Comparison of ENCODE assay signal across 19 cellular contexts in genomic region chr5:171580506-171581265, GRCh38.
DNase-seq lines count a peak whose midpoint lies in the region; ATAC-seq and TF ChIP-seq lines count a peak whose summit lies in the region.
"Had no signal": no experiment of that assay in that cellular context is flagged by ENCODE, and none has a peak within 500 bp of the region (broad histone marks: within the 10 kb centered on the region; RNA-seq: fewer than 3 reads in every experiment).

No MANE protein-coding gene starts in this region.

- DNase-seq in DMS 273 (lab: John Stamatoyannopoulos, UW; ENCODE audit: unreplicated experiment) (peak; percentile 22), DMS 273 treated with DMSO at 0.1 percent for 48 hours (lab: John Stamatoyannopoulos, UW) (no peak), SK-MEL-5 (ENCODE audit: low read depth, low spot score) (peak; percentile 16), foreskin fibroblast (peak; percentile 61 to 77), retinal pigment epithelial cell (ENCODE audit: low read depth) (peak; percentile 16), NOMO-1 treated with dmso at 0.1 percent for 144 hours (lab: John Stamatoyannopoulos, UW; ENCODE audit: unreplicated experiment) (no peak)
- DNase-seq: activated CD4-positive, alpha-beta T cell treated with anti-CD3 and anti-CD28 coated beads, Interleukin-2, amount 50 U/mL, for 4 hours; activated gamma-delta T cell treated with Interleukin-2 at 50 U/mL for 16 hours; Calu3; cerebellar nuclear complex; islet precursor cell; KG1; naive thymus-derived CD4-positive, alpha-beta T cell; spleen; thyroid gland had no signal

- ATAC-seq in HG03045 (IDR thresholded peaks at IDR 0.05; ENCODE audit: unreplicated experiment), result no peak
- ATAC-seq in GM21576 (IDR thresholded peaks at IDR 0.05; ENCODE audit: unreplicated experiment), result no peak
- ATAC-seq: naive thymus-derived CD4-positive, alpha-beta T cell; Panc1 had no signal

- TF ChIP-seq CTCF in foreskin fibroblast (IDR thresholded peaks at IDR 0.05; ENCODE audit: low read depth, low read length) (no peak), retinal pigment epithelial cell (conservative IDR thresholded peaks at IDR 0.05; ENCODE audit: low read depth, low read length) (no peak)

- H3K4me3 ChIP-seq in foreskin fibroblast (ENCODE audit: low read depth in 1 of 2, low read length in 2 of 2) (no peak overlapping the region), retinal pigment epithelial cell (ENCODE audit: low read length) (no peak overlapping the region)
- H3K4me3 ChIP-seq: esophagus muscularis mucosa, spleen, thyroid gland had no signal

- in situ Hi-C loops in SK-MEL-5 (cut with HindIII; ENCODE audit: low pct_unique_long_range_greater_than_20kb, low sequenced_read_pairs), result no loop called here

Comparison
In these comparisons a context has a peak if more than half of its experiments do, and no peak if none do; other contexts are left out.
1. DNase-seq: peak in DMS 273 (single experiment), SK-MEL-5 (single experiment), foreskin fibroblast (2 of 2) and retinal pigment epithelial cell (single experiment); none in DMS 273 treated with DMSO at 0.1 percent for 48 hours (single experiment) and NOMO-1 treated with dmso at 0.1 percent for 144 hours (single experiment).